ENCODE assay signal across 2 cellular contexts in genomic region chr7:100418930-100419659, GRCh38.
TF ChIP-seq lines count a peak whose summit lies in the region.

No MANE protein-coding gene starts in this region.

TF ChIP-seq in GM23338, 12 proteins besides CTCF, POLR2A, EP300 and RAD21:
- TF ChIP-seq EZH2phosphoT487 (IDR thresholded peaks at IDR 0.05; ENCODE audit: unreplicated experiment) (no peak), ZNF462 (CRISPR knock-in tag; IDR thresholded peaks at IDR 0.05) (no peak), EZH2 (IDR thresholded peaks at IDR 0.05; ENCODE audit: low read depth, unreplicated experiment) (no peak), STAT1 (IDR thresholded peaks at IDR 0.05; ENCODE audit: unreplicated experiment) (no peak), REST (IDR thresholded peaks at IDR 0.05; ENCODE audit: unreplicated experiment) (no peak), ETS1 (IDR thresholded peaks at IDR 0.05) (no peak), ZNF114 (CRISPR knock-in tag; IDR thresholded peaks at IDR 0.05) (no peak), ZNF331 (CRISPR knock-in tag; IDR thresholded peaks at IDR 0.05; ENCODE audit: low read depth) (no peak), POLR2AphosphoS5 (IDR thresholded peaks at IDR 0.05; ENCODE audit: low read depth) (no peak), JUNB (IDR thresholded peaks at IDR 0.05; ENCODE audit: unreplicated experiment) (no peak), NANOG (IDR thresholded peaks at IDR 0.05; ENCODE audit: borderline replicate concordance) (no peak), CREB1 (CRISPR knock-in tag; IDR thresholded peaks at IDR 0.05; ENCODE audit: low read depth) (no peak)

TF ChIP-seq in GM12878, 131 proteins besides CTCF, POLR2A, EP300 and RAD21:
- TF ChIP-seq RFX5 (IDR thresholded peaks at IDR 0.05; ENCODE audit: low read depth, low read length), result no peak
- TF ChIP-seq USF1 (IDR thresholded peaks at IDR 0.05; ENCODE audit: borderline replicate concordance, extremely low read length, insufficient read depth, low read depth, low read length), result no peak
- TF ChIP-seq RELB (IDR thresholded peaks at IDR 0.05; ENCODE audit: low read depth), result 0 out of 2 replicates have a peak, but pooled peaks have one; percentile 27
- no peak for TF ChIP-seq HDAC2 (IDR thresholded peaks at IDR 0.05)
- TF ChIP-seq SPI1 (IDR thresholded peaks at IDR 0.05; ENCODE audit: borderline replicate concordance, insufficient read depth, low read depth, low read length), result peak; percentile 18; the same call in 1 of the 2 replicates
- TF ChIP-seq PRDM15 (CRISPR knock-in tag; IDR thresholded peaks at IDR 0.05), result no peak
- TF ChIP-seq EED (IDR thresholded peaks at IDR 0.05; ENCODE audit: low read depth), result no peak
- 0 out of 2 replicates have a peak, but pooled peaks have one; percentile 20 for TF ChIP-seq ZNF384 (IDR thresholded peaks at IDR 0.05; ENCODE audit: borderline replicate concordance, low read depth, low read length)
- no peak for TF ChIP-seq POU2F2 (IDR thresholded peaks at IDR 0.05; ENCODE audit: borderline replicate concordance, low read depth, low read length)
- no peak for TF ChIP-seq WRNIP1 (IDR thresholded peaks at IDR 0.05; ENCODE audit: borderline replicate concordance, low read depth, low read length)
